8 cellular contexts compared by ENCODE assay signal in genomic region chr7:74650493-74651135, GRCh38. TPM values are rescaled to one million over a fixed set of nuclear protein-coding genes. Genes with fewer than 3 reads are reported as not detected.
A peak's percentile ranks its signal among the peaks of the same experiment; 100 is the strongest.
DNase-seq lines count a peak whose midpoint lies in the region; ATAC-seq and TF ChIP-seq lines count a peak whose summit lies in the region.
"Not testable (repeated sequence)": the region's sequence is repeated elsewhere in the genome, so short reads cannot be mapped to it uniquely, and the experiment has no call there.

No MANE protein-coding gene starts in this region.

- not testable (repeated sequence) for H3K79me2 ChIP-seq in DND-41 (ENCODE audit: insufficient read depth, low read length)
- H3K79me2 ChIP-seq in KMS-11 (ENCODE audit: insufficient read depth, low read depth): peaks cover 23% of the 10 kb centered on the region

- H3K27ac ChIP-seq in DND-41 (ENCODE audit: low read length) (peak overlapping the region; percentile 61; the same call in 1 of the 2 replicates), KMS-11 (peak overlapping the region; percentile 75), lower lobe of right lung (peak overlapping the region; percentile 62)

- not testable (repeated sequence) for H3K36me3 ChIP-seq in DND-41 (ENCODE audit: insufficient read depth, low read length); KMS-11 (ENCODE audit: insufficient read depth); lower lobe of right lung

- POLR2A ChIA-PET in activated naive CD8-positive, alpha-beta T cell treated with anti-CD3 and anti-CD28 coated beads, Interleukin-2, amount 10 ng/mL, durations not matched to agents 7 days and 5 days (lab: Charles Lee): interaction anchor here (1.0 kb wide), 1 partner anchor 10 kb away, joined by 3 read pairs; no protein-coding TSS in a partner anchor

- ATAC-seq in DND-41 (ENCODE audit: insufficient read depth, low read depth): peak; percentile 39
- ATAC-seq in GM19463 (IDR thresholded peaks at IDR 0.05; ENCODE audit: unreplicated experiment): peak; percentile 60
- peak; percentile 58 for ATAC-seq in HG02885 (IDR thresholded peaks at IDR 0.05; ENCODE audit: poor library complexity, unreplicated experiment)
- peak; percentile 68 for ATAC-seq in activated naive CD8-positive, alpha-beta T cell treated with anti-CD3 and anti-CD28 coated beads, Interleukin-2, amount 10 ng/mL, durations not matched to agents 7 days and 5 days (ENCODE audit: low read depth)
- ATAC-seq in lower lobe of right lung: peak in 1 of 2 donors; percentile 32
- ATAC-seq in stimulated activated naive CD8-positive, alpha-beta T cell treated with anti-CD3 and anti-CD28 coated beads, Interleukin-15, Interleukin-2, amounts not matched to agents 100 U/mL and 50 U/mL, for 24 hours: peak; percentile 79

- not testable (repeated sequence) for H3K36me3 Mint-ChIP-seq in T-helper 2 cell treated with Interferon-gamma antibody and Interleukin-4, amounts not matched to agents 5 μg/mL and 100 μg/mL, for 36 hours (ENCODE audit: low read depth); activated naive CD8-positive, alpha-beta T cell treated with anti-CD3 and anti-CD28 coated beads, Interleukin-2, amount 10 ng/mL, durations not matched to agents 7 days and 5 days

- H3K27ac Mint-ChIP-seq in T-helper 2 cell treated with Interferon-gamma antibody and Interleukin-4, amounts not matched to agents 5 μg/mL and 100 μg/mL, for 36 hours: peak overlapping the region; percentile 91
- H3K27ac Mint-ChIP-seq in activated naive CD8-positive, alpha-beta T cell treated with anti-CD3 and anti-CD28 coated beads, Interleukin-2, amount 10 ng/mL, durations not matched to agents 7 days and 5 days: peak overlapping the region; percentile 83

- H3K4me3 Mint-ChIP-seq in T-helper 2 cell treated with Interferon-gamma antibody and Interleukin-4, amounts not matched to agents 5 μg/mL and 100 μg/mL, for 36 hours: peak overlapping the region; percentile 87
- H3K4me3 Mint-ChIP-seq in activated naive CD8-positive, alpha-beta T cell treated with anti-CD3 and anti-CD28 coated beads, Interleukin-2, amount 10 ng/mL, durations not matched to agents 7 days and 5 days: peak overlapping the region; percentile 90

- not testable (repeated sequence) for TF ChIP-seq CTCF in DND-41 (IDR thresholded peaks at IDR 0.05; ENCODE audit: borderline replicate concordance, extremely low read depth, low read length, poor library complexity, severe bottlenecking); KMS-11 (conservative IDR thresholded peaks at IDR 0.05; ENCODE audit: low read depth, low read length); lower lobe of right lung (IDR thresholded peaks at IDR 0.05)

- not testable (repeated sequence) for H4K20me1 ChIP-seq in DND-41 (ENCODE audit: insufficient read depth, low read length); KMS-11 (ENCODE audit: insufficient read depth)

- not testable (repeated sequence) for H3K9me3 Mint-ChIP-seq in T-helper 2 cell treated with Interferon-gamma antibody and Interleukin-4, amounts not matched to agents 5 μg/mL and 100 μg/mL, for 36 hours; activated naive CD8-positive, alpha-beta T cell treated with anti-CD3 and anti-CD28 coated beads, Interleukin-2, amount 10 ng/mL, durations not matched to agents 7 days and 5 days

- H3K4me2 ChIP-seq in DND-41 (ENCODE audit: insufficient read depth, low read length): peak overlapping the region; percentile 61
- H3K4me2 ChIP-seq in KMS-11: peak overlapping the region; percentile 87

- H3K4me3 ChIP-seq in DND-41 (ENCODE audit: low read depth in 1 of 2, low read length in 2 of 2): 0 out of 4 replicates have a peak overlapping the region, but pooled peaks of 1 of the 2 experiments have one; percentile 5
- not testable (repeated sequence) for H3K4me3 ChIP-seq in KMS-11 (IDR thresholded peaks at IDR 0.05; ENCODE audit: insufficient read depth, low read depth, low read length)
- peak overlapping the region; percentile 36 for H3K4me3 ChIP-seq in lower lobe of right lung

- intact Hi-C loops in lower lobe of right lung (cut with DNase I): not testable (repeated sequence)

- not testable (repeated sequence) for DNase-seq in DND-41; activated naive CD8-positive, alpha-beta T cell treated with anti-CD3 and anti-CD28 coated beads, Interleukin-2, amount 10 ng/mL, durations not matched to agents 7 days and 5 days; lower lobe of right lung; stimulated activated naive CD8-positive, alpha-beta T cell treated with anti-CD3 and anti-CD28 coated beads, Interleukin-15, Interleukin-2, amounts not matched to agents 100 U/mL and 50 U/mL, for 24 hours
- peak; percentile 47 for DNase-seq in T-helper 2 cell treated with Interferon-gamma antibody and Interleukin-4, amounts not matched to agents 5 μg/mL and 100 μg/mL, for 36 hours (ENCODE audit: low spot score)

- H3K9ac ChIP-seq in DND-41 (ENCODE audit: low read depth, low read length) (peak overlapping the region; percentile 34; the same call in 1 of the 2 replicates), KMS-11 (peak overlapping the region; percentile 47)

- H3K27me3 Mint-ChIP-seq in T-helper 2 cell treated with Interferon-gamma antibody and Interleukin-4, amounts not matched to agents 5 μg/mL and 100 μg/mL, for 36 hours (ENCODE audit: low read depth); activated naive CD8-positive, alpha-beta T cell treated with anti-CD3 and anti-CD28 coated beads, Interleukin-2, amount 10 ng/mL, durations not matched to agents 7 days and 5 days: not testable (repeated sequence)

- not testable (repeated sequence) for H3K27me3 ChIP-seq in DND-41 (ENCODE audit: insufficient read depth, low read length, poor library complexity); KMS-11 (ENCODE audit: insufficient read depth, low read depth); lower lobe of right lung (ENCODE audit: low read depth)

- not testable (repeated sequence) for H3K9me3 ChIP-seq in DND-41 (ENCODE audit: insufficient read depth, low read length, severe bottlenecking); lower lobe of right lung

- H3K4me1 ChIP-seq in DND-41 (ENCODE audit: insufficient read depth, low read length) (peaks cover 22% of the 10 kb centered on the region), KMS-11 (ENCODE audit: low read depth, poor library complexity, severe bottlenecking) (peaks cover 80% of the 10 kb centered on the region)
- not testable (repeated sequence) for H3K4me1 ChIP-seq in lower lobe of right lung

- H3K4me1 Mint-ChIP-seq in T-helper 2 cell treated with Interferon-gamma antibody and Interleukin-4, amounts not matched to agents 5 μg/mL and 100 μg/mL, for 36 hours (ENCODE audit: low read depth): peaks cover 40% of the 10 kb centered on the region
- H3K4me1 Mint-ChIP-seq in activated naive CD8-positive, alpha-beta T cell treated with anti-CD3 and anti-CD28 coated beads, Interleukin-2, amount 10 ng/mL, durations not matched to agents 7 days and 5 days: peaks cover 18% of the 10 kb centered on the region

- H2AFZ ChIP-seq in DND-41 (ENCODE audit: low read depth, low read length) (peak overlapping the region; percentile 28; the same call in 1 of the 2 replicates), KMS-11 (ENCODE audit: low read depth) (peak overlapping the region; percentile 3; the same call in 1 of the 2 replicates)

RNA-seq across cellular contexts. Expression of gene GTF2I, which starts 6.9 kb away (rescaled TPM):
- total RNA-seq in activated naive CD8-positive, alpha-beta T cell treated with anti-CD3 and anti-CD28 coated beads, Interleukin-2, amount 10 ng/mL, durations not matched to agents 7 days and 5 days: 100 to 1,000 TPM; 170 to 184 TPM
- total RNA-seq in lower lobe of right lung: 214 TPM
